ENCODE assay signal across 2 cellular contexts in the genomic region with DNA sequence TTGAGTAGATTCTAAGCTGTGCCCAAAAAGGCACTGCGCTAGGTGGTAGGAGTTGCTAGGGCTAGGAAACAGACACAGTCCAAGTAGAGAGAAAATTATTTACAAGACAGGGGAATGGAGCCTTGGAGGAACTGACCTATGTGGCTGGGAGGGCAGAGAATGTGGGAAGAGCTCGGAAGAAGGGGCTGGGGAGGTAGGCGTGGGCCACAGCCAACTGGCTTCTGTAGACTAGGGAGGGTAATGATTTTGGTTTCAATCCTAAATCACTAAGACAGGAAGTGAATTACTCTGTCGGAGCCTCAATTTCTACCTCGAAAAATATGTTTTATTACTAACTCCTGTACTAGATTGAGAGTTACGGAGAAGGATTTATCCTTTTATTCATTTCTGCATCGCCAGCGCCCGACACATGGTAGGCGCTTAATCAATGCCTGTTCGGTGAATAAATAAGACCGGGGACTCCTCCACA.
TF ChIP-seq lines count a peak whose summit lies in the region.

No MANE protein-coding gene starts in this region.

TF ChIP-seq in HEK293, 187 proteins besides CTCF, POLR2A, EP300 and RAD21 (continued from another document and continues in another):
- TF ChIP-seq, protein P1, sequence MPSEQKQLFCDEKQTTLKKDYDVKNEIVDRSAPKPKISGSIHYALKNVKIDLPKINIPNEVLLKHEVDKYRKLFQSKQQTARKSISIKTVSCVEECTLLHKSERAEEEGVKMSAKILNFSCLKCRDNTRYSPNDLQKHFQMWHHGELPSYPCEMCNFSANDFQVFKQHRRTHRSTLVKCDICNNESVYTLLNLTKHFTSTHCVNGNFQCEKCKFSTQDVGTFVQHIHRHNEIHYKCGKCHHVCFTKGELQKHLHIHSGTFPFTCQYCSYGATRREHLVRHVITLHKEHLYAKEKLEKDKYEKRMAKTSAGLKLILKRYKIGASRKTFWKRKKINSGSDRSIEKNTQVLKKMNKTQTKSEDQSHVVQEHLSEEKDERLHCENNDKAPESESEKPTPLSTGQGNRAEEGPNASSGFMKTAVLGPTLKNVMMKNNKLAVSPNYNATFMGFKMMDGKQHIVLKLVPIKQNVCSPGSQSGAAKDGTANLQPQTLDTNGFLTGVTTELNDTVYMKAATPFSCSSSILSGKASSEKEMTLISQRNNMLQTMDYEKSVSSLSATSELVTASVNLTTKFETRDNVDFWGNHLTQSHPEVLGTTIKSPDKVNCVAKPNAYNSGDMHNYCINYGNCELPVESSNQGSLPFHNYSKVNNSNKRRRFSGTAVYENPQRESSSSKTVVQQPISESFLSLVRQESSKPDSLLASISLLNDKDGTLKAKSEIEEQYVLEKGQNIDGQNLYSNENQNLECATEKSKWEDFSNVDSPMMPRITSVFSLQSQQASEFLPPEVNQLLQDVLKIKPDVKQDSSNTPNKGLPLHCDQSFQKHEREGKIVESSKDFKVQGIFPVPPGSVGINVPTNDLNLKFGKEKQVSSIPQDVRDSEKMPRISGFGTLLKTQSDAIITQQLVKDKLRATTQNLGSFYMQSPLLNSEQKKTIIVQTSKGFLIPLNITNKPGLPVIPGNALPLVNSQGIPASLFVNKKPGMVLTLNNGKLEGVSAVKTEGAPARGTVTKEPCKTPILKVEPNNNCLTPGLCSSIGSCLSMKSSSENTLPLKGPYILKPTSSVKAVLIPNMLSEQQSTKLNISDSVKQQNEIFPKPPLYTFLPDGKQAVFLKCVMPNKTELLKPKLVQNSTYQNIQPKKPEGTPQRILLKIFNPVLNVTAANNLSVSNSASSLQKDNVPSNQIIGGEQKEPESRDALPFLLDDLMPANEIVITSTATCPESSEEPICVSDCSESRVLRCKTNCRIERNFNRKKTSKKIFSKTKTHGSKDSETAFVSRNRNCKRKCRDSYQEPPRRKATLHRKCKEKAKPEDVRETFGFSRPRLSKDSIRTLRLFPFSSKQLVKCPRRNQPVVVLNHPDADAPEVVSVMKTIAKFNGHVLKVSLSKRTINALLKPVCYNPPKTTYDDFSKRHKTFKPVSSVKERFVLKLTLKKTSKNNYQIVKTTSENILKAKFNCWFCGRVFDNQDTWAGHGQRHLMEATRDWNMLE (tag by site-specific recombination; conservative IDR thresholded peaks at IDR 0.05; ENCODE audit: low read depth), result 0 out of 2 replicates have a peak, but pooled peaks have one; percentile 19
- TF ChIP-seq, protein P2, sequence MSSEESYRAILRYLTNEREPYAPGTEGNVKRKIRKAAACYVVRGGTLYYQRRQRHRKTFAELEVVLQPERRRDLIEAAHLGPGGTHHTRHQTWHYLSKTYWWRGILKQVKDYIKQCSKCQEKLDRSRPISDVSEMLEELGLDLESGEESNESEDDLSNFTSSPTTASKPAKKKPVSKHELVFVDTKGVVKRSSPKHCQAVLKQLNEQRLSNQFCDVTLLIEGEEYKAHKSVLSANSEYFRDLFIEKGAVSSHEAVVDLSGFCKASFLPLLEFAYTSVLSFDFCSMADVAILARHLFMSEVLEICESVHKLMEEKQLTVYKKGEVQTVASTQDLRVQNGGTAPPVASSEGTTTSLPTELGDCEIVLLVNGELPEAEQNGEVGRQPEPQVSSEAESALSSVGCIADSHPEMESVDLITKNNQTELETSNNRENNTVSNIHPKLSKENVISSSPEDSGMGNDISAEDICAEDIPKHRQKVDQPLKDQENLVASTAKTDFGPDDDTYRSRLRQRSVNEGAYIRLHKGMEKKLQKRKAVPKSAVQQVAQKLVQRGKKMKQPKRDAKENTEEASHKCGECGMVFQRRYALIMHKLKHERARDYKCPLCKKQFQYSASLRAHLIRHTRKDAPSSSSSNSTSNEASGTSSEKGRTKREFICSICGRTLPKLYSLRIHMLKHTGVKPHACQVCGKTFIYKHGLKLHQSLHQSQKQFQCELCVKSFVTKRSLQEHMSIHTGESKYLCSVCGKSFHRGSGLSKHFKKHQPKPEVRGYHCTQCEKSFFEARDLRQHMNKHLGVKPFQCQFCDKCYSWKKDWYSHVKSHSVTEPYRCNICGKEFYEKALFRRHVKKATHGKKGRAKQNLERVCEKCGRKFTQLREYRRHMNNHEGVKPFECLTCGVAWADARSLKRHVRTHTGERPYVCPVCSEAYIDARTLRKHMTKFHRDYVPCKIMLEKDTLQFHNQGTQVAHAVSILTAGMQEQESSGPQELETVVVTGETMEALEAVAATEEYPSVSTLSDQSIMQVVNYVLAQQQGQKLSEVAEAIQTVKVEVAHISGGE (tag by site-specific recombination; conservative IDR thresholded peaks at IDR 0.05; ENCODE audit: low read depth), result 0 out of 2 replicates have a peak, but pooled peaks have one; percentile 36
- TF ChIP-seq ZNF623 (tag by site-specific recombination; IDR thresholded peaks at IDR 0.05) (0 out of 2 replicates have a peak, but pooled peaks have one; percentile 15), ZNF335 (tag by site-specific recombination; conservative IDR thresholded peaks at IDR 0.05) (peak; percentile 69), ZNF341 (tag by site-specific recombination; IDR thresholded peaks at IDR 0.05; ENCODE audit: low read depth) (peak; percentile 92), ZNF629 (tag by site-specific recombination; IDR thresholded peaks at IDR 0.05) (peak; percentile 41; the same call in 1 of the 2 replicates), ZNF600 (tag by site-specific recombination; IDR thresholded peaks at IDR 0.05) (peak; percentile 14; the same call in 1 of the 2 replicates), ZBTB48 (tag by site-specific recombination; IDR thresholded peaks at IDR 0.05) (0 out of 2 replicates have a peak, but pooled peaks have one; percentile 24), ZXDB (tag by site-specific recombination; IDR thresholded peaks at IDR 0.05) (peak; percentile 64), ZNF501 (tag by site-specific recombination; IDR thresholded peaks at IDR 0.05) (peak; percentile 74)
- TF ChIP-seq, protein P3, sequence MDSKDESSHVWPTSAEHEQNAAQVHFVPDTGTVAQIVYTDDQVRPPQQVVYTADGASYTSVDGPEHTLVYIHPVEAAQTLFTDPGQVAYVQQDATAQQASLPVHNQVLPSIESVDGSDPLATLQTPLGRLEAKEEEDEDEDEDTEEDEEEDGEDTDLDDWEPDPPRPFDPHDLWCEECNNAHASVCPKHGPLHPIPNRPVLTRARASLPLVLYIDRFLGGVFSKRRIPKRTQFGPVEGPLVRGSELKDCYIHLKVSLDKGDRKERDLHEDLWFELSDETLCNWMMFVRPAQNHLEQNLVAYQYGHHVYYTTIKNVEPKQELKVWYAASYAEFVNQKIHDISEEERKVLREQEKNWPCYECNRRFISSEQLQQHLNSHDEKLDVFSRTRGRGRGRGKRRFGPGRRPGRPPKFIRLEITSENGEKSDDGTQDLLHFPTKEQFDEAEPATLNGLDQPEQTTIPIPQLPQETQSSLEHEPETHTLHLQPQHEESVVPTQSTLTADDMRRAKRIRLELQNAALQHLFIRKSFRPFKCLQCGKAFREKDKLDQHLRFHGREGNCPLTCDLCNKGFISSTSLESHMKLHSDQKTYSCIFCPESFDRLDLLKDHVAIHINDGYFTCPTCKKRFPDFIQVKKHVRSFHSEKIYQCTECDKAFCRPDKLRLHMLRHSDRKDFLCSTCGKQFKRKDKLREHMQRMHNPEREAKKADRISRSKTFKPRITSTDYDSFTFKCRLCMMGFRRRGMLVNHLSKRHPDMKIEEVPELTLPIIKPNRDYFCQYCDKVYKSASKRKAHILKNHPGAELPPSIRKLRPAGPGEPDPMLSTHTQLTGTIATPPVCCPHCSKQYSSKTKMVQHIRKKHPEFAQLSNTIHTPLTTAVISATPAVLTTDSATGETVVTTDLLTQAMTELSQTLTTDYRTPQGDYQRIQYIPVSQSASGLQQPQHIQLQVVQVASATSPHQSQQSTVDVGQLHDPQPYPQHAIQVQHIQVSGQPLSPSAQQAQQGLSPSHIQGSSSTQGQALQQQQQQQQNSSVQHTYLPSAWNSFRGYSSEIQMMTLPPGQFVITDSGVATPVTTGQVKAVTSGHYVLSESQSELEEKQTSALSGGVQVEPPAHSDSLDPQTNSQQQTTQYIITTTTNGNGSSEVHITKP (tag by site-specific recombination; IDR thresholded peaks at IDR 0.05), result peak; percentile 99

TF ChIP-seq in SK-N-SH, 30 proteins besides CTCF, POLR2A, EP300 and RAD21 (continued from another document):
- TF ChIP-seq, protein P4, sequence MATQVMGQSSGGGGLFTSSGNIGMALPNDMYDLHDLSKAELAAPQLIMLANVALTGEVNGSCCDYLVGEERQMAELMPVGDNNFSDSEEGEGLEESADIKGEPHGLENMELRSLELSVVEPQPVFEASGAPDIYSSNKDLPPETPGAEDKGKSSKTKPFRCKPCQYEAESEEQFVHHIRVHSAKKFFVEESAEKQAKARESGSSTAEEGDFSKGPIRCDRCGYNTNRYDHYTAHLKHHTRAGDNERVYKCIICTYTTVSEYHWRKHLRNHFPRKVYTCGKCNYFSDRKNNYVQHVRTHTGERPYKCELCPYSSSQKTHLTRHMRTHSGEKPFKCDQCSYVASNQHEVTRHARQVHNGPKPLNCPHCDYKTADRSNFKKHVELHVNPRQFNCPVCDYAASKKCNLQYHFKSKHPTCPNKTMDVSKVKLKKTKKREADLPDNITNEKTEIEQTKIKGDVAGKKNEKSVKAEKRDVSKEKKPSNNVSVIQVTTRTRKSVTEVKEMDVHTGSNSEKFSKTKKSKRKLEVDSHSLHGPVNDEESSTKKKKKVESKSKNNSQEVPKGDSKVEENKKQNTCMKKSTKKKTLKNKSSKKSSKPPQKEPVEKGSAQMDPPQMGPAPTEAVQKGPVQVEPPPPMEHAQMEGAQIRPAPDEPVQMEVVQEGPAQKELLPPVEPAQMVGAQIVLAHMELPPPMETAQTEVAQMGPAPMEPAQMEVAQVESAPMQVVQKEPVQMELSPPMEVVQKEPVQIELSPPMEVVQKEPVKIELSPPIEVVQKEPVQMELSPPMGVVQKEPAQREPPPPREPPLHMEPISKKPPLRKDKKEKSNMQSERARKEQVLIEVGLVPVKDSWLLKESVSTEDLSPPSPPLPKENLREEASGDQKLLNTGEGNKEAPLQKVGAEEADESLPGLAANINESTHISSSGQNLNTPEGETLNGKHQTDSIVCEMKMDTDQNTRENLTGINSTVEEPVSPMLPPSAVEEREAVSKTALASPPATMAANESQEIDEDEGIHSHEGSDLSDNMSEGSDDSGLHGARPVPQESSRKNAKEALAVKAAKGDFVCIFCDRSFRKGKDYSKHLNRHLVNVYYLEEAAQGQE (IDR thresholded peaks at IDR 0.05; ENCODE audit: low read depth, low read length), result no peak
- no peak for TF ChIP-seq NRF1 (IDR thresholded peaks at IDR 0.05; ENCODE audit: low read depth, low read length)
- no peak; the same call in 1 of the 2 replicates for TF ChIP-seq TAF1 (IDR thresholded peaks at IDR 0.05; ENCODE audit: borderline replicate concordance, low read depth, low read length)
- no peak for TF ChIP-seq TCF12 (IDR thresholded peaks at IDR 0.05)
- no peak for TF ChIP-seq MXI1 (IDR thresholded peaks at IDR 0.05; ENCODE audit: low read depth, low read length)
- TF ChIP-seq RFX5 (IDR thresholded peaks at IDR 0.05; ENCODE audit: low read length), result peak; percentile 56; the same call in 1 of the 2 replicates
- TF ChIP-seq, protein P5, sequence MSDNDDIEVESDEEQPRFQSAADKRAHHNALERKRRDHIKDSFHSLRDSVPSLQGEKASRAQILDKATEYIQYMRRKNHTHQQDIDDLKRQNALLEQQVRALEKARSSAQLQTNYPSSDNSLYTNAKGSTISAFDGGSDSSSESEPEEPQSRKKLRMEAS (IDR thresholded peaks at IDR 0.05; ENCODE audit: low read depth), result no peak
- no peak for TF ChIP-seq ELF1 (IDR thresholded peaks at IDR 0.05)
- TF ChIP-seq FOXJ3 (CRISPR knock-in tag; IDR thresholded peaks at IDR 0.05), result no peak
- no peak for TF ChIP-seq EZH2phosphoT487 (IDR thresholded peaks at IDR 0.05; ENCODE audit: borderline replicate concordance, low read depth)
- TF ChIP-seq, protein P6, sequence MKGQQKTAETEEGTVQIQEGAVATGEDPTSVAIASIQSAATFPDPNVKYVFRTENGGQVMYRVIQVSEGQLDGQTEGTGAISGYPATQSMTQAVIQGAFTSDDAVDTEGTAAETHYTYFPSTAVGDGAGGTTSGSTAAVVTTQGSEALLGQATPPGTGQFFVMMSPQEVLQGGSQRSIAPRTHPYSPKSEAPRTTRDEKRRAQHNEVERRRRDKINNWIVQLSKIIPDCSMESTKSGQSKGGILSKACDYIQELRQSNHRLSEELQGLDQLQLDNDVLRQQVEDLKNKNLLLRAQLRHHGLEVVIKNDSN (IDR thresholded peaks at IDR 0.05; ENCODE audit: borderline replicate concordance, low read depth), result no peak
- TF ChIP-seq RCOR1 (IDR thresholded peaks at IDR 0.05; ENCODE audit: low read length), result no peak
- no peak for TF ChIP-seq FOSL2 (IDR thresholded peaks at IDR 0.05; ENCODE audit: borderline replicate concordance, low read depth)
- 0 out of 2 replicates have a peak, but pooled peaks have one; percentile 5 for TF ChIP-seq YY1 (IDR thresholded peaks at IDR 0.05; ENCODE audit: low read depth)
- TF ChIP-seq JUND (IDR thresholded peaks at IDR 0.05), result no peak
